In genomic region chr12:93163260-93164036, GRCh38 we compare ENCODE assay signal across 20 cellular contexts.
DNase-seq lines count a peak whose midpoint lies in the region; ATAC-seq, FAIRE-seq and TF ChIP-seq lines count a peak whose summit lies in the region.
"Had no signal": no experiment of that assay in that cellular context is flagged by ENCODE, and none has a peak within 500 bp of the region (broad histone marks: within the 10 kb centered on the region; RNA-seq: fewer than 3 reads in every experiment).

No MANE protein-coding gene starts in this region.

- H3K36me3 ChIP-seq in hepatocyte (replicated peaks; ENCODE audit: insufficient read depth, low read depth): no peaks in the 10 kb centered on the region
- H3K36me3 ChIP-seq: heart right ventricle, spleen had no signal

- peak overlapping the region; percentile 54 for H3K27ac ChIP-seq in hepatocyte
- H3K27ac ChIP-seq: A549, heart right ventricle, spleen had no signal

- H3K9me3 ChIP-seq in hepatocyte (ENCODE audit: low read depth): no peaks in the 10 kb centered on the region

- 76% methylated on average over 4 of the region's 4 CpGs for WGBS in hepatocyte (ENCODE audit: low lambda C conversion rate, missing lambda C conversion rate)

- peaks cover 6% of the 10 kb centered on the region for H3K4me1 ChIP-seq in hepatocyte (ENCODE audit: insufficient read depth)
- H3K4me1 ChIP-seq: A549 had no signal

- no peaks in the 10 kb centered on the region for H3K27me3 Mint-ChIP-seq in activated B cell treated with CpG ODN at 0.5 μM for 24 hours

- no peak overlapping the region for H3K4me3 Mint-ChIP-seq in activated B cell treated with CpG ODN at 0.5 μM for 24 hours
- H3K4me3 Mint-ChIP-seq in stimulated activated effector memory CD8-positive, alpha-beta T cell treated with anti-CD3 and anti-CD28 coated beads, Interleukin-12 subunit alpha, Interleukin-12 subunit beta, amount 100 ng/mL, for 72 hours: no peak overlapping the region
- H3K4me3 Mint-ChIP-seq: activated naive CD8-positive, alpha-beta T cell; stimulated activated naive CD8-positive, alpha-beta T cell treated with anti-CD3 and anti-CD28 coated beads, Interleukin-15, amount 100 ng/mL, for 72 hours; T-helper 2 cell treated with Interferon-gamma antibody and Interleukin-4, amounts not matched to agents 5 μg/mL and 100 μg/mL, for 36 hours had no signal

- H3K79me2 ChIP-seq in hepatocyte: no peaks in the 10 kb centered on the region

- intact Hi-C loops in activated B cell treated with CpG ODN at 0.5 μM for 24 hours (cut with micrococcal nuclease): no loop called here

- POLR2A ChIA-PET in AG04449 (lab: Yijun Ruan, JAX) (interaction anchor here (0.6 kb wide), 1 partner anchor 83 kb away, joined by 3 read pairs; no protein-coding TSS in a partner anchor), activated B cell treated with CpG ODN at 0.5 μM for 24 hours (lab: Charles Lee) (interaction anchor here (2.0 kb wide), 1 partner anchor 25 kb away, joined by 6 read pairs; no protein-coding TSS in a partner anchor), GM10248 (lab: Yijun Ruan, JAX) (no interaction called here)

- no peaks in the 10 kb centered on the region for H3K9me2 ChIP-seq in hepatocyte (replicated peaks; ENCODE audit: insufficient read depth)

- FAIRE-seq in GM12892 (lab: Jason Lieb, UNC): peak; percentile 42
- FAIRE-seq: A549, endothelial cell of umbilical vein had no signal

- no peak overlapping the region for H3K4me3 ChIP-seq in AG04449 (ENCODE audit: low read depth, low read length)
- no peak overlapping the region for H3K4me3 ChIP-seq in hepatocyte
- H3K4me3 ChIP-seq: A549, heart right ventricle, spleen had no signal

- TF ChIP-seq CTCF in AG04449 (IDR thresholded peaks at IDR 0.05; ENCODE audit: insufficient read depth, low read length, missing control alignments) (no peak), activated B cell treated with CpG ODN at 0.5 μM for 24 hours (IDR thresholded peaks at IDR 0.05) (no peak), hepatocyte (IDR thresholded peaks at IDR 0.05; ENCODE audit: poor library complexity) (no peak), GM10248 (IDR thresholded peaks at IDR 0.05; ENCODE audit: control extremely low read depth, extremely low read depth, low read depth, missing control alignments) (no peak)

- H4K20me1 ChIP-seq in hepatocyte (ENCODE audit: insufficient read depth, poor library complexity, severe bottlenecking): no peaks in the 10 kb centered on the region

- no peaks in the 10 kb centered on the region for H3K36me3 Mint-ChIP-seq in activated B cell treated with CpG ODN at 0.5 μM for 24 hours (ENCODE audit: low read depth)
- no peaks in the 10 kb centered on the region for H3K36me3 Mint-ChIP-seq in stimulated activated effector memory CD8-positive, alpha-beta T cell treated with anti-CD3 and anti-CD28 coated beads, Interleukin-12 subunit alpha, Interleukin-12 subunit beta, amount 100 ng/mL, for 72 hours
- H3K36me3 Mint-ChIP-seq: activated naive CD8-positive, alpha-beta T cell had no signal

- DNase-seq in AG04449 (ENCODE audit: low read depth, low spot score): peak; percentile 92
- no peak for DNase-seq in GM12892 (ENCODE audit: insufficient read length)
- DNase-seq in activated B cell treated with CpG ODN at 0.5 μM for 24 hours: no peak
- no peak for DNase-seq in hepatocyte (ENCODE audit: low spot score)
- no peak for DNase-seq in stimulated activated effector memory CD8-positive, alpha-beta T cell treated with anti-CD3 and anti-CD28 coated beads, Interleukin-12 subunit alpha, Interleukin-12 subunit beta, amount 100 ng/mL, for 72 hours (ENCODE audit: low spot score in 2 of 2)
- no peak for DNase-seq in GM10248 (ENCODE audit: extremely low spot score)
- DNase-seq: activated CD4-positive, alpha-beta T cell treated with anti-CD3 and anti-CD28 coated beads for 48 hours; central memory CD4-positive, alpha-beta T cell; heart right ventricle; kidney glomerular epithelial cell; NCI-H774; SHP77 treated with DMSO at 0.1 percent for 48 hours; spleen; stimulated activated naive CD8-positive, alpha-beta T cell treated with anti-CD3 and anti-CD28 coated beads, Interleukin-15, amount 100 ng/mL, for 72 hours had no signal

- peaks cover 50% of the 10 kb centered on the region for H3K4me1 Mint-ChIP-seq in activated B cell treated with CpG ODN at 0.5 μM for 24 hours
- peaks cover 6% of the 10 kb centered on the region for H3K4me1 Mint-ChIP-seq in stimulated activated effector memory CD8-positive, alpha-beta T cell treated with anti-CD3 and anti-CD28 coated beads, Interleukin-12 subunit alpha, Interleukin-12 subunit beta, amount 100 ng/mL, for 72 hours

- H3K9me3 Mint-ChIP-seq in activated B cell treated with CpG ODN at 0.5 μM for 24 hours: peaks cover 4% of the 10 kb centered on the region
- H3K9me3 Mint-ChIP-seq in stimulated activated effector memory CD8-positive, alpha-beta T cell treated with anti-CD3 and anti-CD28 coated beads, Interleukin-12 subunit alpha, Interleukin-12 subunit beta, amount 100 ng/mL, for 72 hours: no peaks in the 10 kb centered on the region

- no peaks in the 10 kb centered on the region for H3K27me3 ChIP-seq in hepatocyte
- H3K27me3 ChIP-seq: heart right ventricle, spleen had no signal

- CTCF ChIA-PET in AG04449 (lab: Yijun Ruan, JAX) (interaction anchor here (1.0 to 1.9 kb wide), 3 partner anchors 44 to 233 kb away, joined by 3 to 7 read pairs (median 4); no protein-coding TSS in a partner anchor), activated B cell treated with CpG ODN at 0.5 μM for 24 hours (lab: Charles Lee) (interaction anchor here (0.5 kb wide), 1 partner anchor 330 kb away, joined by 3 read pairs; no protein-coding TSS in a partner anchor), GM10248 (lab: Yijun Ruan, JAX) (interaction anchor here (1.1 to 2.3 kb wide), 6 partner anchors 18 to 100 kb away, joined by 3 to 6 read pairs (median 4); no protein-coding TSS in a partner anchor)

- H2AFZ ChIP-seq in hepatocyte: no peak overlapping the region

- TF ChIP-seq POLR2A in GM12892 (IDR thresholded peaks at IDR 0.05; ENCODE audit: low read depth, low read length): no peak

- ATAC-seq in activated B cell treated with CpG ODN at 0.5 μM for 24 hours (ENCODE audit: low read depth) (no peak), HG02884 (IDR thresholded peaks at IDR 0.05; ENCODE audit: unreplicated experiment) (no peak), esophagus mucosa (no peak)
- no peak for ATAC-seq in stimulated activated effector memory CD8-positive, alpha-beta T cell treated with anti-CD3 and anti-CD28 coated beads, Interleukin-12 subunit alpha, Interleukin-12 subunit beta, amount 100 ng/mL, for 72 hours
- ATAC-seq: A549; heart right ventricle; stimulated activated naive CD8-positive, alpha-beta T cell treated with anti-CD3 and anti-CD28 coated beads, Interleukin-15, amount 100 ng/mL, for 72 hours had no signal

- H3K4me2 ChIP-seq in hepatocyte: no peak overlapping the region
- H3K4me2 ChIP-seq: A549 had no signal

- peak overlapping the region; percentile 47 for H3K27ac Mint-ChIP-seq in activated B cell treated with CpG ODN at 0.5 μM for 24 hours
- H3K27ac Mint-ChIP-seq in stimulated activated effector memory CD8-positive, alpha-beta T cell treated with anti-CD3 and anti-CD28 coated beads, Interleukin-12 subunit alpha, Interleukin-12 subunit beta, amount 100 ng/mL, for 72 hours: no peak overlapping the region
- H3K27ac Mint-ChIP-seq: activated naive CD8-positive, alpha-beta T cell; stimulated activated naive CD8-positive, alpha-beta T cell treated with anti-CD3 and anti-CD28 coated beads, Interleukin-15, amount 100 ng/mL, for 72 hours; T-helper 2 cell treated with Interferon-gamma antibody and Interleukin-4, amounts not matched to agents 5 μg/mL and 100 μg/mL, for 36 hours had no signal
